ENCODE assay signal across 11 cellular contexts in the genomic region with DNA sequence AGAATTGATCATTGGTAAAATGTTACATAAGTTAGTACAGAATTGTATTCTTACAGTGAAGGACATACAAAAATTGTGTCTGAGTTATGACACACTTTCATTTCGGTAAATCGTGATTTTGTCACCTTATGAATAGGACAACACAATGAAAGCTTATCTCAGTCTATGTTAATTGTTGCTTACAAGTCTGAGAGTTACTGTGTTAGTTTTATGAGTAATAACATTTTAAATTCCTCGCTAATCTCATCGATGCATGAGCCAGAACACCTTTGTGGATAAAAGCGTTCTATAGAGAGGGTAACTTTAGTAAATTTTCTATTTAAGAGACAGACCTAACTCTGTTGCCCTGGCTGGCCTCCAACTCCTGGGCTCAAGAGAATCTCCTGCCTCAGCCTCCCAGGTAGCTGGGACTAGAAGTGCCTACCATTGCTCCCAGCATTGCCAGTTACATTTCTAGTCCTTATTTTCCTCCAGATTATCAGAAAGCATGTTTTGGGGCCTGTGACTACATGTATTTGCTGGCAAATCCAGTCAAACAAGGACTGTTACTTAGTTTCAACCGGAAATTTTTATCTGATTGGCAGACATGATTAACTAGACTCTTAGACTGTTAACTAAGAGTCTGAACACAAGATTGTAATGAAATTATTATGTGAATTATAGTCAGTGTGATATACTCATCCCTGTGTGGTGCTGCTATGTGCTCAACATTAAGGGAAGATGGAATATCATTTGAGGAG. TPM values are rescaled to one million over a fixed set of nuclear protein-coding genes. Genes with fewer than 3 reads are reported as not detected.
DNase-seq lines count a peak whose midpoint lies in the region; TF ChIP-seq lines count a peak whose summit lies in the region.
"Had no signal": no experiment of that assay in that cellular context is flagged by ENCODE, and none has a peak within 500 bp of the region (broad histone marks: within the 10 kb centered on the region; RNA-seq: fewer than 3 reads in every experiment).

No MANE protein-coding gene starts in this region.

- TF ChIP-seq CTCF in HFF-Myc (IDR thresholded peaks at IDR 0.05; ENCODE audit: low read depth, low read length, missing control alignments) (no peak), mesothelial cell of epicardium (IDR thresholded peaks at IDR 0.05; ENCODE audit: unreplicated experiment) (no peak)

- H3K27me3 Mint-ChIP-seq in activated naive CD8-positive, alpha-beta T cell: no peaks in the 10 kb centered on the region
- H3K27me3 Mint-ChIP-seq in mesothelial cell of epicardium (ENCODE audit: low read depth): no peaks in the 10 kb centered on the region

- H3K36me3 ChIP-seq in BLaER1: peaks cover 40% of the 10 kb centered on the region

- no peaks in the 10 kb centered on the region for H3K27me3 ChIP-seq in BLaER1
- H3K27me3 ChIP-seq: SJSA1 had no signal

- DNase-seq in HFF-Myc (ENCODE audit: extremely low read depth, low read depth) (no peak), mesothelial cell of epicardium (ENCODE audit: low spot score in 2 of 2, unreplicated experiment in 2 of 2) (no peak), kidney tubule cell (ENCODE audit: low spot score) (no peak), putamen (ENCODE audit: low spot score) (no peak), HT-29 (ENCODE audit: low spot score) (no peak), ureter (ENCODE audit: low spot score) (no peak)
- DNase-seq: COR-L47, NCI-H2107 had no signal

- H3K4me1 Mint-ChIP-seq in activated naive CD8-positive, alpha-beta T cell (ENCODE audit: low read depth): peaks cover 67% of the 10 kb centered on the region
- peaks cover 36% of the 10 kb centered on the region for H3K4me1 Mint-ChIP-seq in mesothelial cell of epicardium

- peak overlapping the region; percentile 94 for H3K4me2 ChIP-seq in BLaER1

- no peak overlapping the region for H3K27ac ChIP-seq in BLaER1
- H3K27ac ChIP-seq: SJSA1 had no signal

- H3K9me3 Mint-ChIP-seq in activated naive CD8-positive, alpha-beta T cell (ENCODE audit: low read depth): no peaks in the 10 kb centered on the region
- no peaks in the 10 kb centered on the region for H3K9me3 Mint-ChIP-seq in mesothelial cell of epicardium

- H4K20me1 ChIP-seq in BLaER1: peaks cover 80% of the 10 kb centered on the region

- peaks cover 15% of the 10 kb centered on the region for H3K36me3 Mint-ChIP-seq in activated naive CD8-positive, alpha-beta T cell
- no peaks in the 10 kb centered on the region for H3K36me3 Mint-ChIP-seq in mesothelial cell of epicardium

- H3K9me3 ChIP-seq in BLaER1: no peaks in the 10 kb centered on the region
- H3K9me3 ChIP-seq: SJSA1 had no signal

- peak overlapping the region; percentile 99 for H3K4me3 Mint-ChIP-seq in activated naive CD8-positive, alpha-beta T cell
- H3K4me3 Mint-ChIP-seq in mesothelial cell of epicardium: peak overlapping the region; percentile 26

- peak overlapping the region; percentile 97 for H3K27ac Mint-ChIP-seq in activated naive CD8-positive, alpha-beta T cell
- H3K27ac Mint-ChIP-seq in mesothelial cell of epicardium: peak overlapping the region; percentile 52

- H3K9ac ChIP-seq in BLaER1: no peak overlapping the region

- no peak overlapping the region for H3K4me3 ChIP-seq in BLaER1
- 0 out of 2 replicates have a peak overlapping the region, but pooled peaks have one; percentile 100 for H3K4me3 ChIP-seq in HFF-Myc (replicated peaks; ENCODE audit: low read depth, low read length)
- H3K4me3 ChIP-seq: SJSA1 had no signal

- peaks cover 38% of the 10 kb centered on the region for H3K4me1 ChIP-seq in BLaER1

RNA-seq across cellular contexts. Expression of gene PRRC2C, which starts 3.0 kb away (rescaled TPM):
- 212 to 225 TPM (median 216 TPM) in 3 replicates for total RNA-seq in mesothelial cell of epicardium
- 41.8 and 45.1 TPM in 2 replicates for total RNA-seq in HT-29 (2014; rRNA removed; shearing (Covaris generic))
- total RNA-seq in ureter: 254 TPM
